Comparison of ENCODE assay signal across 24 cellular contexts in genomic region chr10:4688168-4688567, GRCh38.
"Had no signal": no experiment of that assay in that cellular context is flagged by ENCODE, and none has a peak within 500 bp of the region (broad histone marks: within the 10 kb centered on the region; RNA-seq: fewer than 3 reads in every experiment).

No MANE protein-coding gene starts in this region.

- H3K27ac Mint-ChIP-seq: activated naive CD8-positive, alpha-beta T cell treated with anti-CD3 and anti-CD28 coated beads, Interleukin-2, amount 10 ng/mL, durations not matched to agents 7 days and 5 days; activated T-cell treated with anti-CD3 and anti-CD28 coated beads, Interleukin-2, amount 50 U/mL, for 24 hours; activated T-helper 17 cell treated with anti-CD3 and anti-CD28 coated beads, Interleukin-2, amount 50 U/mL, for 72 hours; memory B cell; nephron progenitor cell; T-cell; T-helper 2 cell treated with Interferon-gamma antibody and Interleukin-4, amounts not matched to agents 5 μg/mL and 100 μg/mL, for 36 hours had no signal

- H3K4me1 Mint-ChIP-seq: T-cell had no signal

- H3K4me3 ChIP-seq: body of pancreas, pancreas, psoas muscle, right atrium auricular region, upper lobe of left lung had no signal

- H3K27me3 ChIP-seq: body of pancreas, pancreas, right atrium auricular region, upper lobe of left lung had no signal

- ATAC-seq: activated T-helper 17 cell treated with anti-CD3 and anti-CD28 coated beads, Interleukin-2, amount 50 U/mL, for 72 hours; body of pancreas; stimulated activated naive CD8-positive, alpha-beta T cell treated with anti-CD3 and anti-CD28 coated beads, Interleukin-15, Interleukin-2, amounts not matched to agents 100 U/mL and 50 U/mL, for 24 hours; T-cell had no signal

- H3K9me3 ChIP-seq: body of pancreas, pancreas, psoas muscle, right atrium auricular region, upper lobe of left lung had no signal

- H3K9me3 Mint-ChIP-seq: activated naive CD8-positive, alpha-beta T cell treated with anti-CD3 and anti-CD28 coated beads, Interleukin-2, amount 10 ng/mL, durations not matched to agents 7 days and 5 days; activated T-cell treated with anti-CD3 and anti-CD28 coated beads, Interleukin-2, amount 50 U/mL, for 24 hours; activated T-helper 17 cell treated with anti-CD3 and anti-CD28 coated beads, Interleukin-2, amount 50 U/mL, for 72 hours; T-cell; T-helper 2 cell treated with Interferon-gamma antibody and Interleukin-4, amounts not matched to agents 5 μg/mL and 100 μg/mL, for 36 hours had no signal

- H3K27ac ChIP-seq: body of pancreas, psoas muscle, right atrium auricular region, upper lobe of left lung, WERI-Rb-1 had no signal

- H3K4me1 ChIP-seq: body of pancreas, pancreas, upper lobe of left lung had no signal

- H3K36me3 ChIP-seq: pancreas, right atrium auricular region, upper lobe of left lung, WERI-Rb-1 had no signal

- H3K4me3 Mint-ChIP-seq: activated naive CD8-positive, alpha-beta T cell treated with anti-CD3 and anti-CD28 coated beads, Interleukin-2, amount 10 ng/mL, durations not matched to agents 7 days and 5 days; activated T-cell treated with anti-CD3 and anti-CD28 coated beads, Interleukin-2, amount 50 U/mL, for 24 hours; activated T-helper 17 cell treated with anti-CD3 and anti-CD28 coated beads, Interleukin-2, amount 50 U/mL, for 72 hours; memory B cell; nephron progenitor cell; T-cell; T-helper 2 cell treated with Interferon-gamma antibody and Interleukin-4, amounts not matched to agents 5 μg/mL and 100 μg/mL, for 36 hours had no signal

- H3K27me3 Mint-ChIP-seq: activated T-helper 17 cell treated with anti-CD3 and anti-CD28 coated beads, Interleukin-2, amount 50 U/mL, for 72 hours had no signal

- FAIRE-seq: frontal cortex, islet of Langerhans, pancreas had no signal

- DNase-seq: activated CD4-positive, CD25-positive, alpha-beta regulatory T cell treated with anti-CD3 and anti-CD28 coated beads, Interleukin-2, amount 50 U/mL, for 72 hours; activated CD8-positive, alpha-beta memory T cell treated with anti-CD3 and anti-CD28 coated beads for 24 hours; activated CD8-positive, alpha-beta memory T cell treated with anti-CD3 and anti-CD28 coated beads, Interleukin-2, amount 50 U/mL, for 4 hours; activated naive CD8-positive, alpha-beta T cell treated with anti-CD3 and anti-CD28 coated beads, Interleukin-2, amount 10 ng/mL, durations not matched to agents 7 days and 5 days; activated T-cell treated with anti-CD3 and anti-CD28 coated beads, Interleukin-2, amount 50 U/mL, for 24 hours; body of pancreas; caudate nucleus; dermis blood vessel endothelial cell; effector CD8-positive, alpha-beta T cell; left cardiac atrium; nephron progenitor cell; pancreas; psoas muscle; stimulated activated CD4-positive, alpha-beta T cell treated with anti-CD3 and anti-CD28 coated beads, Interleukin-4, amount 100 ng/mL, for 4 hours; stimulated activated naive CD8-positive, alpha-beta T cell treated with anti-CD3 and anti-CD28 coated beads, Interleukin-15, Interleukin-2, amounts not matched to agents 100 U/mL and 50 U/mL, for 24 hours; T-cell; upper lobe of left lung had no signal

- H3K36me3 Mint-ChIP-seq: activated naive CD8-positive, alpha-beta T cell treated with anti-CD3 and anti-CD28 coated beads, Interleukin-2, amount 10 ng/mL, durations not matched to agents 7 days and 5 days; memory B cell; T-cell had no signal
